In the genomic region with DNA sequence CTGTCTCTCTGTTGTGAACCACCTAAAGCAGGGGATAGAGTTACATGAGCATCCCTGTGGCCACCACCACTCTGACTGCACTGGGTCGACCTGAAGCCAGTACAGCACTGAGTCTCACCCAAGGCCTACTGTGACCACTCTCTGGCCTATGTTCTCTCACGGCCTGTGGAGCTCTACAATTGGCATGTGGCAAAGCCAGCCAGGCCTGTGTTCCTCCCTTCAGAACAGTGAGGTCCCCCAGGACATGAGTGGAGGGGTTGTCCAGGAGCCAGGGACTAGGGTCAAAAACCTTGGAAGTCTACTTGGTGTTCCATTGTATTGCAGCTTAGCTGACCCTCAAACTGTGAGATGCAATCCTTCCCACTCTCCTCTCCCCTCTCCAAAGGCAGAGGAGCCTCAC, we compare ENCODE assay signal across 31 cellular contexts. TPM values are rescaled to one million over a fixed set of nuclear protein-coding genes. Genes with fewer than 3 reads are reported as not detected.
"Had no signal": no experiment of that assay in that cellular context is flagged by ENCODE, and none has a peak within 500 bp of the region (broad histone marks: within the 10 kb centered on the region; RNA-seq: fewer than 3 reads in every experiment).

No MANE protein-coding gene starts in this region.

- DNase-seq: colonic mucosa; cortex of kidney; dermis blood vessel endothelial cell; dorsolateral prefrontal cortex; effector CD4-positive, alpha-beta T cell; effector CD8-positive, alpha-beta T cell; effector memory CD4-positive, alpha-beta T cell; effector memory CD8-positive, alpha-beta T cell; endodermal cell; erythroblast; esophagus squamous epithelium; foreskin fibroblast; foreskin keratinocyte; foreskin melanocyte; gastrocnemius medialis; glutamatergic neuron; head of caudate nucleus; heart left ventricle; heart right ventricle had no signal

- H3K4me1 Mint-ChIP-seq: endodermal cell had no signal

- H3K9me3 Mint-ChIP-seq: endodermal cell had no signal

- H3K27ac ChIP-seq: colonic mucosa, coronary artery, dorsolateral prefrontal cortex, epithelial cell of prostate, esophagus muscularis mucosa, esophagus squamous epithelium, foreskin keratinocyte, gastrocnemius medialis, gastroesophageal sphincter, heart left ventricle, heart right ventricle had no signal

- H3K4me3 ChIP-seq: colonic mucosa, coronary artery, dorsolateral prefrontal cortex, esophagus muscularis mucosa, esophagus squamous epithelium, gastrocnemius medialis, gastroesophageal sphincter, heart left ventricle, heart right ventricle had no signal

- H3K27me3 ChIP-seq: colonic mucosa, esophagus muscularis mucosa, esophagus squamous epithelium, foreskin keratinocyte, gastrocnemius medialis, heart left ventricle had no signal

- H3K27me3 Mint-ChIP-seq: dendritic cell treated with granulocyte-macrophage colony-stimulating factor and Interleukin-4, amounts not matched to agents 40 ng/mL and 50 ng/mL, for 4 days had no signal

- H3K27ac Mint-ChIP-seq: dendritic cell treated with granulocyte-macrophage colony-stimulating factor and Interleukin-4, amounts not matched to agents 40 ng/mL and 50 ng/mL, for 4 days; effector memory CD8-positive, alpha-beta T cell; endodermal cell had no signal

- FAIRE-seq: colon, endometrium, endothelial cell of umbilical vein, frontal cortex had no signal

- H3K4me3 Mint-ChIP-seq: dendritic cell treated with granulocyte-macrophage colony-stimulating factor and Interleukin-4, amounts not matched to agents 40 ng/mL and 50 ng/mL, for 4 days; effector memory CD8-positive, alpha-beta T cell; endodermal cell had no signal

- H3K36me3 ChIP-seq: colonic mucosa, esophagus muscularis mucosa, esophagus squamous epithelium, gastrocnemius medialis, gastroesophageal sphincter, heart left ventricle, heart right ventricle had no signal

- H3K4me1 ChIP-seq: colonic mucosa, esophagus muscularis mucosa, esophagus squamous epithelium, foreskin keratinocyte, gastrocnemius medialis, gastroesophageal sphincter, heart left ventricle, heart right ventricle had no signal

- H3K9me3 ChIP-seq: colonic mucosa, gastrocnemius medialis had no signal

- ATAC-seq: effector memory CD8-positive, alpha-beta T cell; esophagus mucosa; foreskin keratinocyte; gastrocnemius medialis; gastroesophageal sphincter; heart left ventricle; heart right ventricle had no signal

RNA-seq across cellular contexts. Expression of a gene that starts 42.7 kb away (rescaled TPM):
- total RNA-seq: dermis blood vessel endothelial cell, endodermal cell, endothelial cell of umbilical vein, epithelial cell of proximal tubule, foreskin keratinocyte, frontal cortex, glomerular endothelial cell had no signal
- polyA plus RNA-seq: endothelial cell of umbilical vein, foreskin keratinocyte had no signal
